37 cellular contexts compared by ENCODE assay signal in genomic region chr7:15485431-15485830, GRCh38.
"Had no signal": no experiment of that assay in that cellular context is flagged by ENCODE, and none has a peak within 500 bp of the region (broad histone marks: within the 10 kb centered on the region; RNA-seq: fewer than 3 reads in every experiment).

No MANE protein-coding gene starts in this region.

- DNase-seq: activated B cell treated with CpG ODN at 0.5 μM for 24 hours; activated CD4-positive, alpha-beta T cell treated with anti-CD3 and anti-CD28 coated beads for 4 hours; activated CD4-positive, alpha-beta T cell treated with anti-CD3 and anti-CD28 coated beads, Interleukin-2, amount 50 U/mL, for 4 hours; activated CD4-positive, CD25-positive, alpha-beta regulatory T cell treated with anti-CD3 and anti-CD28 coated beads, Interleukin-2, amount 50 U/mL, for 72 hours; activated CD8-positive, alpha-beta T cell treated with anti-CD3 and anti-CD28 coated beads for 36 hours; activated effector memory CD4-positive, alpha-beta T cell treated with anti-CD3 and anti-CD28 coated beads, Interleukin-2, amount 50 U/mL, for 16 hours; activated naive CD4-positive, alpha-beta T cell; activated naive CD8-positive, alpha-beta T cell treated with anti-CD3 and anti-CD28 coated beads, Interleukin-2, amount 10 ng/mL, durations not matched to agents 7 days and 5 days; activated T-cell treated with anti-CD3 and anti-CD28 coated beads, Interleukin-2, amount 50 U/mL, for 1 hour; activated T-cell treated with anti-CD3 and anti-CD28 coated beads, Interleukin-2, amount 50 U/mL, for 72 hours; caudate nucleus; cerebellar nuclear complex; MM.1S; MV-4-11; NCI-H1092; NCI-H1436 treated with DMSO at 0.1 percent for 48 hours; NCI-H1694 treated with DMSO at 0.1 percent for 48 hours; NCI-H2029; NCI-H2107; NCI-H2171; NCI-H510A; NCI-H526; NCI-H748 treated with DMSO at 0.1 percent for 48 hours; NK-92 treated with Interleukin-12 subunit alpha and Interleukin-12 subunit beta, amount 100 ng/mL, for 24 hours; PC-3; SIG-M5; SW 1271; T-helper 1 cell; T-helper 2 cell; T-helper 9 cell had no signal

- ATAC-seq: activated CD8-positive, alpha-beta T cell treated with anti-CD3 and anti-CD28 coated beads for 36 hours; activated T-cell treated with anti-CD3 and anti-CD28 coated beads, Interleukin-2, amount 50 U/mL, for 72 hours; activated T-helper 17 cell treated with anti-CD3 and anti-CD28 coated beads, Interleukin-2, amount 50 U/mL, for 72 hours; PC-3; Right ventricle myocardium inferior had no signal

- H3K9ac ChIP-seq: KMS-11 had no signal

- H3K4me2 ChIP-seq: KMS-11 had no signal

- H3K27ac ChIP-seq: KMS-11, RWPE1, VCaP had no signal

- FAIRE-seq: bronchial epithelial cell, RCC 7860 had no signal
